Comparison of ENCODE assay signal across 8 cellular contexts in genomic region chr19:1605236-1606137, GRCh38. TPM values are rescaled to one million over a fixed set of nuclear protein-coding genes. Genes with fewer than 3 reads are reported as not detected.
DNase-seq lines count a peak whose midpoint lies in the region; ATAC-seq and TF ChIP-seq lines count a peak whose summit lies in the region.

Gene UQCR11, minus strand, starts transcription at chr19:1605462. Its CDS starts 53 bp downstream, at chr19:1605409.

- no peaks in the 10 kb centered on the region for H3K27me3 Mint-ChIP-seq in activated CD4-positive, alpha-beta T cell treated with anti-CD3 and anti-CD28 coated beads for 36 hours

- peak within 1 kb of the TSS; percentile 97 for H3K4me3 Mint-ChIP-seq in activated CD4-positive, alpha-beta T cell treated with anti-CD3 and anti-CD28 coated beads for 36 hours

- no peaks in the 10 kb centered on the region for H3K27me3 ChIP-seq in BE2C

- DNase-seq in BE2C = peak; percentile 95
- DNase-seq in GM19238 (ENCODE audit: insufficient read length, low spot score) = peak; percentile 97
- DNase-seq in NCI-H524 (lab: John Stamatoyannopoulos, UW) = peak; percentile 96 to 97
- peak; percentile 96 for DNase-seq in activated CD4-positive, alpha-beta T cell treated with anti-CD3 and anti-CD28 coated beads for 36 hours
- DNase-seq in choroid plexus epithelial cell (ENCODE audit: low read depth) = peak; percentile 98
- peak; percentile 91 for DNase-seq in kidney glomerular epithelial cell (lab: John Stamatoyannopoulos, UW)
- DNase-seq in stimulated activated CD4-positive, alpha-beta T cell treated with anti-CD3 and anti-CD28 coated beads, Interleukin-1b, Interleukin-23, amount 100 ng/mL, for 1 hour (ENCODE audit: low read depth in 2 of 2) = peak; percentile 79

- H3K4me1 Mint-ChIP-seq in activated CD4-positive, alpha-beta T cell treated with anti-CD3 and anti-CD28 coated beads for 36 hours = peaks cover 52% of the 10 kb centered on the region

- peaks cover 14% of the 10 kb centered on the region for H3K36me3 ChIP-seq in BE2C

- H3K36me3 Mint-ChIP-seq in activated CD4-positive, alpha-beta T cell treated with anti-CD3 and anti-CD28 coated beads for 36 hours (ENCODE audit: low read depth) = peaks cover 29% of the 10 kb centered on the region

- intact Hi-C loops in activated CD4-positive, alpha-beta T cell treated with anti-CD3 and anti-CD28 coated beads for 36 hours (cut with DNase I, micrococcal nuclease) = loop anchor here (1.0 to 5.0 kb wide), 14 partner anchors 13 to 300 kb away; partner anchors contain the start of genes MBD3 (in 2 of the 2), ADAT3 (in 1 of the 2), ATP8B3 (in 1 of the 2) and C19orf25 (in 1 of the 2)

- no peaks in the 10 kb centered on the region for H3K9me3 Mint-ChIP-seq in activated CD4-positive, alpha-beta T cell treated with anti-CD3 and anti-CD28 coated beads for 36 hours (ENCODE audit: low read depth)

- H3K4me3 ChIP-seq in BE2C (ENCODE audit: low read depth, low read length) = peak within 1 kb of the TSS; percentile 87
- peak within 1 kb of the TSS; percentile 95 for H3K4me3 ChIP-seq in choroid plexus epithelial cell (ENCODE audit: low read depth, low read length)

- H3K4me1 ChIP-seq in BE2C = no peaks in the 10 kb centered on the region

- CTCF ChIA-PET in activated CD4-positive, alpha-beta T cell treated with anti-CD3 and anti-CD28 coated beads for 36 hours (lab: Charles Lee) = interaction anchor here (0.6 to 1.3 kb wide), 6 partner anchors 13 to 514 kb away, joined by 3 to 6 read pairs (median 3); partner anchors contain the start of genes MBD3 and TCF3

- POLR2A ChIA-PET in activated CD4-positive, alpha-beta T cell treated with anti-CD3 and anti-CD28 coated beads for 36 hours (lab: Charles Lee) = interaction anchor here (0.6 to 1.2 kb wide), 2 partner anchors 13 to 49 kb away, joined by 10 read pairs; partner anchors contain the start of gene MBD3

- ATAC-seq in HG03442 (IDR thresholded peaks at IDR 0.05; ENCODE audit: unreplicated experiment) = peak; percentile 83
- peak; percentile 89 for ATAC-seq in activated CD4-positive, alpha-beta T cell treated with anti-CD3 and anti-CD28 coated beads for 36 hours

- no peaks in the 10 kb centered on the region for H3K9me3 ChIP-seq in BE2C

- TF ChIP-seq CTCF in BE2C (IDR thresholded peaks at IDR 0.05; ENCODE audit: low read depth, low read length) (peak; percentile 67), choroid plexus epithelial cell (conservative IDR thresholded peaks at IDR 0.05; ENCODE audit: low read depth, low read length) (peak; percentile 78)

- peak within 1 kb of the TSS; percentile 99 for H3K27ac Mint-ChIP-seq in activated CD4-positive, alpha-beta T cell treated with anti-CD3 and anti-CD28 coated beads for 36 hours

RNA-seq across cellular contexts. Expression of gene UQCR11, which starts in this region (rescaled TPM):
- 445 TPM for polyA plus RNA-seq in BE2C (2012; ENCODE audit: insufficient read depth, insufficient read length, low read depth)
- total RNA-seq in activated CD4-positive, alpha-beta T cell treated with anti-CD3 and anti-CD28 coated beads for 36 hours = 100 to 1,000 TPM; 152 to 226 TPM

Comparison
In these comparisons a context has a peak if more than half of its experiments do, and no peak if none do; other contexts are left out.
1. Peak in every context shown above with its lines: DNase-seq, ATAC-seq and H3K4me3 ChIP-seq.